In genomic region chr4:75180790-75181776, GRCh38 we compare ENCODE assay signal across 8 cellular contexts.
DNase-seq lines count a peak whose midpoint lies in the region; ATAC-seq and TF ChIP-seq lines count a peak whose summit lies in the region.

No MANE protein-coding gene starts in this region.

- DNase-seq in NCI-H69 (lab: John Stamatoyannopoulos, UW) (peak; percentile 30), NCI-H2081 treated with DMSO at 0.1 percent for 48 hours (lab: John Stamatoyannopoulos, UW) (no peak), prostate gland (ENCODE audit: low spot score) (no peak)
- DNase-seq in naive thymus-derived CD8-positive, alpha-beta T cell: no peak
- no peak for DNase-seq in activated CD8-positive, alpha-beta memory T cell treated with anti-CD3 and anti-CD28 coated beads, Interleukin-2, amount 50 U/mL, for 4 hours

- TF ChIP-seq CTCF in prostate gland (IDR thresholded peaks at IDR 0.05): no peak

- peak overlapping the region; percentile 63 to 68 for H3K4me3 ChIP-seq in mucosa of rectum (ENCODE audit: low read length in 2 of 2)
- no peak overlapping the region for H3K4me3 ChIP-seq in prostate gland

- ATAC-seq in GM18519 (IDR thresholded peaks at IDR 0.05; ENCODE audit: low FRiP score, unreplicated experiment) (peak; percentile 82), HG02798 (IDR thresholded peaks at IDR 0.05; ENCODE audit: poor library complexity, unreplicated experiment) (peak; percentile 90)
- ATAC-seq in naive thymus-derived CD8-positive, alpha-beta T cell: no peak

- H3K36me3 ChIP-seq in mucosa of rectum (ENCODE audit: control insufficient read depth in 2 of 2, insufficient read depth in 2 of 2, low read length in 2 of 2): no peaks in the 10 kb centered on the region
- no peaks in the 10 kb centered on the region for H3K36me3 ChIP-seq in prostate gland

- intact Hi-C loops in prostate gland (cut with DNase I): no loop called here

- H3K9ac ChIP-seq in mucosa of rectum (ENCODE audit: low read depth in 1 of 2, low read length in 2 of 2): peak overlapping the region; percentile 54 to 69

- peaks cover 0 to 3% (median 0%) of the 10 kb centered on the region in 4 donors for H3K4me1 Mint-ChIP-seq in naive thymus-derived CD8-positive, alpha-beta T cell

- H3K4me3 Mint-ChIP-seq in naive thymus-derived CD8-positive, alpha-beta T cell: no peak overlapping the region

- no peak for TF ChIP-seq POLR2A in prostate gland (IDR thresholded peaks at IDR 0.05)

- peaks cover 0 to 18% (median 3%) of the 10 kb centered on the region in 5 donors for H3K27me3 Mint-ChIP-seq in naive thymus-derived CD8-positive, alpha-beta T cell

- H3K9me3 ChIP-seq in mucosa of rectum (ENCODE audit: control insufficient read depth in 2 of 2, low read length in 2 of 2) (no peaks in the 10 kb centered on the region), prostate gland (no peaks in the 10 kb centered on the region)

- no peak overlapping the region for H3K27ac Mint-ChIP-seq in naive thymus-derived CD8-positive, alpha-beta T cell

- peaks cover 0 to 14% of the 10 kb centered on the region in 2 donors for H3K4me1 ChIP-seq in mucosa of rectum (ENCODE audit: control insufficient read depth in 2 of 2, insufficient read depth in 2 of 2, low read length in 2 of 2)
- H3K4me1 ChIP-seq in prostate gland (replicated peaks): no peaks in the 10 kb centered on the region

- no peaks in the 10 kb centered on the region for H3K27me3 ChIP-seq in mucosa of rectum (ENCODE audit: control insufficient read depth in 2 of 2, insufficient read depth in 2 of 2, low read length in 2 of 2)
- H3K27me3 ChIP-seq in prostate gland (replicated peaks; ENCODE audit: insufficient read depth): no peaks in the 10 kb centered on the region

- H3K9me3 Mint-ChIP-seq in naive thymus-derived CD8-positive, alpha-beta T cell: peaks cover 0 to 26% (median 9%) of the 10 kb centered on the region in 9 donors

- H3K27ac ChIP-seq in mucosa of rectum (ENCODE audit: low read depth in 2 of 2, low read length in 2 of 2) (peak overlapping the region; percentile 76 to 78), prostate gland (no peak overlapping the region)

- 88% methylated on average over 10 of the region's 10 CpGs for WGBS in prostate gland

- POLR2A ChIA-PET in naive thymus-derived CD8-positive, alpha-beta T cell (lab: Charles Lee): no interaction called here

- no peaks in the 10 kb centered on the region for H3K36me3 Mint-ChIP-seq in naive thymus-derived CD8-positive, alpha-beta T cell

Comparison
In these comparisons a context has a peak if more than half of its experiments do, and no peak if none do; other contexts are left out.
1. ATAC-seq: peak in GM18519 (single experiment) and HG02798 (single experiment); none in naive thymus-derived CD8-positive, alpha-beta T cell (0 of 2).
2. H3K27ac ChIP-seq: peak in mucosa of rectum (2 of 2); none in prostate gland (0 of 2).
3. H3K4me3 ChIP-seq: peak in mucosa of rectum (2 of 2); none in prostate gland (0 of 2).